Comparison of ENCODE assay signal across 1 cellular context in genomic region chr10:46284286-46285229, GRCh38.
TF ChIP-seq lines count a peak whose summit lies in the region.

No MANE protein-coding gene starts in this region.

TF ChIP-seq in H1, 55 proteins besides CTCF, POLR2A, EP300 and RAD21 (continued from another document):
- TF ChIP-seq CHD7 (IDR thresholded peaks at IDR 0.05; ENCODE audit: insufficient replicate concordance, low read length), result no peak
- TF ChIP-seq NRF1 (IDR thresholded peaks at IDR 0.05; ENCODE audit: low read depth, low read length), result no peak
- TF ChIP-seq NANOG (IDR thresholded peaks at IDR 0.05; ENCODE audit: insufficient read depth, low read depth, low read length, poor library complexity, severe bottlenecking), result no peak
- no peak for TF ChIP-seq RFX5 (IDR thresholded peaks at IDR 0.05; ENCODE audit: borderline replicate concordance, low read depth, low read length)
- no peak for TF ChIP-seq TCF12 (IDR thresholded peaks at IDR 0.05; ENCODE audit: low read depth, low read length)
- peak; percentile 36; the same call in 1 of the 2 replicates for TF ChIP-seq TAF1 (IDR thresholded peaks at IDR 0.05; ENCODE audit: low read depth, low read length)
- no peak for TF ChIP-seq SAP30 (IDR thresholded peaks at IDR 0.05; ENCODE audit: insufficient read depth, insufficient replicate concordance, low read length)
- peak; percentile 34 for TF ChIP-seq E2F6 (IDR thresholded peaks at IDR 0.05)
- TF ChIP-seq CHD2 (IDR thresholded peaks at IDR 0.05; ENCODE audit: low read length), result 0 out of 2 replicates have a peak, but pooled peaks have one; percentile 11
- TF ChIP-seq MAX (IDR thresholded peaks at IDR 0.05), result peak; percentile 5; the same call in 1 of the 2 replicates
- TF ChIP-seq ASH2L (IDR thresholded peaks at IDR 0.05; ENCODE audit: low read length), result peak; percentile 81
- TF ChIP-seq USF2 (IDR thresholded peaks at IDR 0.05; ENCODE audit: low read length), result no peak
- TF ChIP-seq EGR1 (IDR thresholded peaks at IDR 0.05; ENCODE audit: borderline replicate concordance, low read depth, low read length), result no peak
- no peak for TF ChIP-seq RNF2 (IDR thresholded peaks at IDR 0.05; ENCODE audit: borderline replicate concordance, low read depth, low read length, missing control alignments, poor library complexity, severe bottlenecking)
- peak in 1 of 2 experiments; percentile 25; a peak in 1 of 4 replicates for TF ChIP-seq SIN3A (conservative IDR thresholded peaks at IDR 0.05 in 1 of 2, IDR thresholded peaks at IDR 0.05 in 1 of 2; ENCODE audit: low read depth in 1 of 2, low read length in 2 of 2)
- no peak for TF ChIP-seq YY1 (IDR thresholded peaks at IDR 0.05; ENCODE audit: low read depth, low read length)
